Comparison of ENCODE assay signal across 16 cellular contexts in the genomic region with DNA sequence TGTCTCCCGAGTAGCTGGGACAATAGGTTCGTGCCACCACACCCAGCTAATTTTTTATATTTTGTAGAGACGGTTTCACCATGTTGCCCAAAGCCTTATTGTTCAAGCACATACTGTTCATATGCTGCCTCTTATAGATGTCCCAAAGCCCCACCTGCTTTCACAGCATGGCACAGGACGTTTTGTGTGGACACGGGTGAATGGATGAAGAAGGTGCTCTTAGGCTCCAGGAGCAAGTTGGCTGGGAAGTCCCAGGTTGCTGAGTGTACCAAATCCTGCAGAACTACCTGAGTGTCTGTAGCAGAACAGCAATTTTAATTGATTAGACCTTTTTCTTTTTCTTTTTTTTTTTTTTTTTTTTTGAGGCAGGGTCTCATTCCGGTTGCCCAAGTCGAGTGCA. TPM values are rescaled to one million over a fixed set of nuclear protein-coding genes. Genes with fewer than 3 reads are reported as not detected.
A peak's percentile ranks its signal among the peaks of the same experiment; 100 is the strongest.
DNase-seq lines count a peak whose midpoint lies in the region; ATAC-seq lines count a peak whose summit lies in the region.
"Had no signal": no experiment of that assay in that cellular context is flagged by ENCODE, and none has a peak within 500 bp of the region (broad histone marks: within the 10 kb centered on the region; RNA-seq: fewer than 3 reads in every experiment).

No MANE protein-coding gene starts in this region.

- DNase-seq in activated T-cell treated with anti-CD3 and anti-CD28 coated beads, Interleukin-2, amount 50 U/mL, for 24 hours, result peak; percentile 7
- no peak for DNase-seq in activated T-cell treated with anti-CD3 and anti-CD28 coated beads, Interleukin-2, amount 50 U/mL, for 4 hours
- DNase-seq in DMS79 treated with DMSO at 0.1 percent for 48 hours (lab: John Stamatoyannopoulos, UW) (peak; percentile 14), NAMALWA (ENCODE audit: low spot score) (no peak)
- DNase-seq in naive thymus-derived CD8-positive, alpha-beta T cell, result no peak
- no peak for DNase-seq in activated CD4-positive, alpha-beta T cell treated with anti-CD3 and anti-CD28 coated beads for 48 hours
- DNase-seq: 8988T, AML-193, Calu3, DMS 273 treated with DMSO at 0.1 percent for 48 hours, EL, HCEC 1CT, HFFc6 had no signal

- POLR2A ChIA-PET in naive thymus-derived CD8-positive, alpha-beta T cell (lab: Charles Lee), result interaction anchor here (1.9 kb wide), 1 partner anchor 34 kb away, joined by 8 read pairs; no protein-coding TSS in a partner anchor

- no peaks in the 10 kb centered on the region for H3K9me3 Mint-ChIP-seq in activated T-cell treated with anti-CD3 and anti-CD28 coated beads, Interleukin-2, amount 50 U/mL, for 24 hours
- H3K9me3 Mint-ChIP-seq in activated T-cell treated with anti-CD3 and anti-CD28 coated beads, Interleukin-2, amount 50 U/mL, for 4 hours, result no peaks in the 10 kb centered on the region
- no peaks in the 10 kb centered on the region for H3K9me3 Mint-ChIP-seq in naive thymus-derived CD8-positive, alpha-beta T cell
- H3K9me3 Mint-ChIP-seq: HFFc6 had no signal

- no peak overlapping the region for H3K27ac Mint-ChIP-seq in activated T-cell treated with anti-CD3 and anti-CD28 coated beads, Interleukin-2, amount 50 U/mL, for 24 hours
- H3K27ac Mint-ChIP-seq in naive thymus-derived CD8-positive, alpha-beta T cell, result peak overlapping the region in 9 of 10 donors; percentile 20 to 83 (median 65)
- H3K27ac Mint-ChIP-seq: HFFc6 had no signal

- H3K4me1 Mint-ChIP-seq in activated T-cell treated with anti-CD3 and anti-CD28 coated beads, Interleukin-2, amount 50 U/mL, for 24 hours (ENCODE audit: low read depth), result no peaks in the 10 kb centered on the region
- H3K4me1 Mint-ChIP-seq in activated T-cell treated with anti-CD3 and anti-CD28 coated beads, Interleukin-2, amount 50 U/mL, for 4 hours (ENCODE audit: low read depth), result no peaks in the 10 kb centered on the region
- H3K4me1 Mint-ChIP-seq in naive thymus-derived CD8-positive, alpha-beta T cell, result peaks cover 4 to 17% (median 10%) of the 10 kb centered on the region in 4 donors

- H3K4me3 Mint-ChIP-seq in activated T-cell treated with anti-CD3 and anti-CD28 coated beads, Interleukin-2, amount 50 U/mL, for 24 hours, result no peak overlapping the region
- no peak overlapping the region for H3K4me3 Mint-ChIP-seq in activated T-cell treated with anti-CD3 and anti-CD28 coated beads, Interleukin-2, amount 50 U/mL, for 4 hours
- H3K4me3 Mint-ChIP-seq in naive thymus-derived CD8-positive, alpha-beta T cell, result no peak overlapping the region
- H3K4me3 Mint-ChIP-seq: HFFc6 had no signal

- H3K36me3 Mint-ChIP-seq in activated T-cell treated with anti-CD3 and anti-CD28 coated beads, Interleukin-2, amount 50 U/mL, for 24 hours (ENCODE audit: low read depth), result peaks cover 48% of the 10 kb centered on the region
- H3K36me3 Mint-ChIP-seq in activated T-cell treated with anti-CD3 and anti-CD28 coated beads, Interleukin-2, amount 50 U/mL, for 4 hours (ENCODE audit: insufficient read depth), result peaks cover 30% of the 10 kb centered on the region
- H3K36me3 Mint-ChIP-seq in naive thymus-derived CD8-positive, alpha-beta T cell, result peaks cover 0 to 46% (median 19%) of the 10 kb centered on the region in 3 donors

- no peaks in the 10 kb centered on the region for H3K27me3 Mint-ChIP-seq in activated T-cell treated with anti-CD3 and anti-CD28 coated beads, Interleukin-2, amount 50 U/mL, for 24 hours
- no peaks in the 10 kb centered on the region for H3K27me3 Mint-ChIP-seq in activated T-cell treated with anti-CD3 and anti-CD28 coated beads, Interleukin-2, amount 50 U/mL, for 4 hours (ENCODE audit: low read depth)
- no peaks in the 10 kb centered on the region for H3K27me3 Mint-ChIP-seq in naive thymus-derived CD8-positive, alpha-beta T cell

- ATAC-seq in activated T-cell treated with anti-CD3 and anti-CD28 coated beads, Interleukin-2, amount 50 U/mL, for 4 hours, result no peak
- ATAC-seq in naive thymus-derived CD8-positive, alpha-beta T cell, result no peak
- no peak for ATAC-seq in HG03432 (IDR thresholded peaks at IDR 0.05; ENCODE audit: unreplicated experiment)
- ATAC-seq: HepG2 had no signal

RNA-seq across cellular contexts. Expression of gene SAG, which starts 10.5 kb away (rescaled TPM):
- total RNA-seq in activated T-cell treated with anti-CD3 and anti-CD28 coated beads, Interleukin-2, amount 50 U/mL, for 4 hours, result not detected
- 1 to 10 TPM in 1 of 2 experiments, not detected in 1; 1.2 TPM for total RNA-seq in naive thymus-derived CD8-positive, alpha-beta T cell
- polyA plus RNA-seq in naive thymus-derived CD8-positive, alpha-beta T cell, result not detected
- total RNA-seq: Calu3, H4, HepG2, HFFc6 had no signal
- polyA plus RNA-seq: HepG2 had no signal

RNA-seq across cellular contexts. Expression of gene ATG16L1, which starts 45.6 kb away (rescaled TPM):
- total RNA-seq in activated T-cell treated with anti-CD3 and anti-CD28 coated beads, Interleukin-2, amount 50 U/mL, for 4 hours, result 10 to 100 TPM; 36.2 to 37.8 (median 36.9) TPM
- 10 to 100 TPM; 76.4 to 78.5 TPM for total RNA-seq in naive thymus-derived CD8-positive, alpha-beta T cell
- 10 to 100 TPM; 12.4 to 19.3 (median 15.7) TPM for polyA plus RNA-seq in naive thymus-derived CD8-positive, alpha-beta T cell

RNA-seq across cellular contexts. Expression of gene DGKD, which starts 57.2 kb away (rescaled TPM):
- 10 to 100 TPM; 38.8 to 44.9 (median 39.3) TPM for total RNA-seq in activated T-cell treated with anti-CD3 and anti-CD28 coated beads, Interleukin-2, amount 50 U/mL, for 4 hours
- total RNA-seq in naive thymus-derived CD8-positive, alpha-beta T cell, result 100 to 1,000 TPM; 300 to 315 TPM
- 10 to 100 TPM; 29.3 to 44.5 (median 31.6) TPM for polyA plus RNA-seq in naive thymus-derived CD8-positive, alpha-beta T cell

Comparison
In these comparisons a context has a peak if more than half of its experiments do, and no peak if none do; other contexts are left out.
1. DNase-seq: peak in activated T-cell treated with anti-CD3 and anti-CD28 coated beads, Interleukin-2, amount 50 U/mL, for 24 hours (single experiment) and DMS79 treated with DMSO at 0.1 percent for 48 hours (single experiment); none in activated T-cell treated with anti-CD3 and anti-CD28 coated beads, Interleukin-2, amount 50 U/mL, for 4 hours (single experiment), naive thymus-derived CD8-positive, alpha-beta T cell (0 of 10), activated CD4-positive, alpha-beta T cell treated with anti-CD3 and anti-CD28 coated beads for 48 hours (single experiment) and NAMALWA (single experiment).
2. RNA of gene DGKD, which starts 57.2 kb away (total RNA-seq): 300 to 315 TPM in naive thymus-derived CD8-positive, alpha-beta T cell; 38.8 to 44.9 TPM in activated T-cell treated with anti-CD3 and anti-CD28 coated beads, Interleukin-2, amount 50 U/mL, for 4 hours; every median in the first group is over 4 times any median in the second.